ENCODE assay signal across 24 cellular contexts in the genomic region with DNA sequence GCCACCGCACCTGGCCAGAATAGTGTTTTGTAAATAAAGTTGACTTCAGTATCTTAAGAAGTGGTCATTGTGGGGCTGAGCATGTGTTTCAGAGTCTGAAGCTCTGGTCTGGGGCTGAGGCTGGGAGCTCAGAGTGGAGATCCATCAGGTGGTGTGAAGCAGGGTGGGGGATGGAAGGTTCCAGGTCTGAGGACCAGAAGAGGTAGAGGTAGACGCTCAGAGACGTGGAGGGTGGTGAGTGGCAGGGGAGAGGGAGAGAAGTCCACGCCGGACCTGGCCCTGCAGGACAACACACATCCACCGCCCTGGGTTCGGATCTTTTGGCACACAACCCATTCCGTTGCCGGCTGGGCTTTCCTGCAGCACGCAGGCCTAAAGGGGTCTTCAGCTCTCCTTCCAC. TPM values are rescaled to one million over a fixed set of nuclear protein-coding genes. Genes with fewer than 3 reads are reported as not detected.
"Had no signal": no experiment of that assay in that cellular context is flagged by ENCODE, and none has a peak within 500 bp of the region (broad histone marks: within the 10 kb centered on the region; RNA-seq: fewer than 3 reads in every experiment).

No MANE protein-coding gene starts in this region.

- H3K27ac Mint-ChIP-seq: IgD-negative memory B cell had no signal

- H3K27me3 ChIP-seq: SJSA1 had no signal

- ATAC-seq: HepG2, K562 had no signal

- DNase-seq: Kasumi-1, MM.1S, NCI-H1092 treated with DMSO at 0.1 percent for 48 hours, NCI-H1436, NCI-H187, NCI-H2029, NCI-H2081 treated with DMSO at 0.1 percent for 48 hours, NCI-H2171, NCI-H226, NCI-H446, NCI-H510A, NCI-H524 treated with DMSO at 0.1 percent for 48 hours, NCI-H69, NCI-H774, Right ventricle myocardium superior, RPMI8226, SIG-M5 had no signal

- H3K4me3 Mint-ChIP-seq: IgD-negative memory B cell had no signal

- H3K4me1 ChIP-seq: SJSA1 had no signal

- H3K4me3 ChIP-seq: K562, SJSA1, SK-N-MC had no signal

- H3K36me3 ChIP-seq: SJSA1 had no signal

- H3K36me3 Mint-ChIP-seq: IgD-negative memory B cell had no signal

- H3K9me3 Mint-ChIP-seq: IgD-negative memory B cell had no signal

- H3K9me3 ChIP-seq: SJSA1 had no signal

RNA-seq across cellular contexts. Expression of a gene that starts 40.7 kb away (rescaled TPM):
- total RNA-seq: HT1080, M059J, Right ventricle myocardium superior, SJSA1 had no signal
- polyA plus RNA-seq: HepG2, IgD-negative memory B cell had no signal
